Comparison of ENCODE assay signal across 17 cellular contexts in genomic region chr3:56960234-56960917, GRCh38.
A peak's percentile ranks its signal among the peaks of the same experiment; 100 is the strongest.
DNase-seq lines count a peak whose midpoint lies in the region; ATAC-seq and TF ChIP-seq lines count a peak whose summit lies in the region.
"Had no signal": no experiment of that assay in that cellular context is flagged by ENCODE, and none has a peak within 500 bp of the region (broad histone marks: within the 10 kb centered on the region; RNA-seq: fewer than 3 reads in every experiment).

No MANE protein-coding gene starts in this region.

- no peaks in the 10 kb centered on the region for H3K27me3 Mint-ChIP-seq in activated T-cell treated with anti-CD3 and anti-CD28 coated beads, Interleukin-2, amount 50 U/mL, for 24 hours
- H3K27me3 Mint-ChIP-seq in nephron (ENCODE audit: low read depth), result no peaks in the 10 kb centered on the region

- H3K36me3 Mint-ChIP-seq in activated T-cell treated with anti-CD3 and anti-CD28 coated beads, Interleukin-2, amount 50 U/mL, for 24 hours (ENCODE audit: low read depth), result no peaks in the 10 kb centered on the region
- peaks cover 4% of the 10 kb centered on the region for H3K36me3 Mint-ChIP-seq in nephron (ENCODE audit: low read depth)
- H3K36me3 Mint-ChIP-seq: CD14-positive monocyte had no signal

- H3K27ac ChIP-seq in caudate nucleus (ENCODE audit: low read depth, low read length), result no peak overlapping the region
- H3K27ac ChIP-seq: A549, psoas muscle had no signal

- no peak overlapping the region for H3K4me3 Mint-ChIP-seq in activated T-cell treated with anti-CD3 and anti-CD28 coated beads, Interleukin-2, amount 50 U/mL, for 24 hours
- no peak overlapping the region for H3K4me3 Mint-ChIP-seq in nephron
- H3K4me3 Mint-ChIP-seq: CD14-positive monocyte, nephron progenitor cell had no signal

- peaks cover 6% of the 10 kb centered on the region for H3K9me3 Mint-ChIP-seq in activated T-cell treated with anti-CD3 and anti-CD28 coated beads, Interleukin-2, amount 50 U/mL, for 24 hours
- H3K9me3 Mint-ChIP-seq in nephron, result no peaks in the 10 kb centered on the region
- H3K9me3 Mint-ChIP-seq: nephron progenitor cell had no signal

- peak overlapping the region; percentile 66 for H3K27ac Mint-ChIP-seq in activated T-cell treated with anti-CD3 and anti-CD28 coated beads, Interleukin-2, amount 50 U/mL, for 24 hours
- H3K27ac Mint-ChIP-seq in nephron, result peak overlapping the region; percentile 15 to 75 (median 39)
- H3K27ac Mint-ChIP-seq: nephron progenitor cell had no signal

- ATAC-seq in GM19035 (IDR thresholded peaks at IDR 0.05; ENCODE audit: unreplicated experiment) (peak; percentile 83), HG02938 (IDR thresholded peaks at IDR 0.05; ENCODE audit: unreplicated experiment) (peak; percentile 72)
- ATAC-seq: A549, psoas muscle had no signal

- TF ChIP-seq CTCF in nephron (IDR thresholded peaks at IDR 0.05; ENCODE audit: unreplicated experiment in 3 of 3), result no peak

- peaks cover 21% of the 10 kb centered on the region for H3K4me1 Mint-ChIP-seq in activated T-cell treated with anti-CD3 and anti-CD28 coated beads, Interleukin-2, amount 50 U/mL, for 24 hours (ENCODE audit: low read depth)
- H3K4me1 Mint-ChIP-seq in nephron, result peaks cover 17% of the 10 kb centered on the region
- H3K4me1 Mint-ChIP-seq: CD14-positive monocyte had no signal

- no peak for DNase-seq in activated T-cell treated with anti-CD3 and anti-CD28 coated beads, Interleukin-2, amount 50 U/mL, for 24 hours
- DNase-seq in activated T-cell treated with anti-CD3 and anti-CD28 coated beads for 4 hours, result no peak
- DNase-seq in NCI-H345 treated with DMSO at 0.1 percent for 48 hours (lab: John Stamatoyannopoulos, UW; ENCODE audit: unreplicated experiment), result no peak
- no peak for DNase-seq in caudate nucleus (lab: John Stamatoyannopoulos, UW)
- no peak for DNase-seq in GDM1 (lab: John Stamatoyannopoulos, UW)
- DNase-seq: activated CD4-positive, CD25-positive, alpha-beta regulatory T cell treated with anti-CD3 and anti-CD28 coated beads, Interleukin-2, amount 50 U/mL, for 72 hours; amniotic stem cell; NCI-H1694; NCI-H510A; nephron progenitor cell; psoas muscle; Right ventricle myocardium superior had no signal
